10 cellular contexts compared by ENCODE assay signal in genomic region chr1:93350322-93350721, GRCh38. TPM values are rescaled to one million over a fixed set of nuclear protein-coding genes. Genes with fewer than 3 reads are reported as not detected.
DNase-seq lines count a peak whose midpoint lies in the region; ATAC-seq, FAIRE-seq and TF ChIP-seq lines count a peak whose summit lies in the region.
"Had no signal": no experiment of that assay in that cellular context is flagged by ENCODE, and none has a peak within 500 bp of the region (broad histone marks: within the 10 kb centered on the region; RNA-seq: fewer than 3 reads in every experiment).

No MANE protein-coding gene starts in this region.

- intact Hi-C loops in HepG2 (cut with micrococcal nuclease; ENCODE audit: unreplicated experiment) (no loop called here), right lobe of liver (cut with DNase I) (no loop called here)
- intact Hi-C loops in activated CD8-positive, alpha-beta T cell treated with anti-CD3 and anti-CD28 coated beads for 36 hours (cut with micrococcal nuclease), result no loop called here

- TF ChIP-seq EP300 in HepG2 (IDR thresholded peaks at IDR 0.05; ENCODE audit: low read depth in 2 of 2, low read length in 2 of 2) (no peak), HepG2 (CRISPR knock-in tag; IDR thresholded peaks at IDR 0.05; ENCODE audit: borderline replicate concordance) (no peak)

- peak overlapping the region; percentile 62 for H3K4me3 Mint-ChIP-seq in activated CD8-positive, alpha-beta T cell treated with anti-CD3 and anti-CD28 coated beads for 36 hours

- H3K27ac ChIP-seq in HepG2 (ENCODE audit: extremely low read length, insufficient read depth, low read length) (no peak overlapping the region), right lobe of liver (no peak overlapping the region), iPS-20b (ENCODE audit: low read length) (no peak overlapping the region)
- H3K27ac ChIP-seq: C4-2B had no signal

- TF ChIP-seq POLR2A in HepG2 (IDR thresholded peaks at IDR 0.05; ENCODE audit: insufficient read depth in 1 of 2, low read depth in 2 of 2, low read length in 2 of 2) (no peak), right lobe of liver (IDR thresholded peaks at IDR 0.05) (no peak), erythroblast (IDR thresholded peaks at IDR 0.05; ENCODE audit: low read length) (no peak)

- no peak for ATAC-seq in HepG2
- no peak for ATAC-seq in right lobe of liver
- ATAC-seq in activated CD8-positive, alpha-beta T cell treated with anti-CD3 and anti-CD28 coated beads for 36 hours, result no peak
- ATAC-seq in GM18511 (IDR thresholded peaks at IDR 0.05; ENCODE audit: unreplicated experiment), result no peak
- no peak for ATAC-seq in GM18517 (IDR thresholded peaks at IDR 0.05; ENCODE audit: unreplicated experiment)

- peak overlapping the region; percentile 79; the same call in 1 of the 2 replicates for H3K4me2 ChIP-seq in HepG2 (ENCODE audit: low read depth, low read length)

- in situ Hi-C loops in HepG2 (cut with HindIII; ENCODE audit: extremely low pct_ligation_motif_present, low pct_unique_long_range_greater_than_20kb), result no loop called here

- H3K4me1 ChIP-seq in HepG2 (ENCODE audit: insufficient read depth, low read length), result peaks cover 24% of the 10 kb centered on the region
- H3K4me1 ChIP-seq in right lobe of liver, result peaks cover 0 to 26% (median 0%) of the 10 kb centered on the region in 4 donors
- peaks cover 6% of the 10 kb centered on the region; the same call in 1 of the 2 replicates for H3K4me1 ChIP-seq in iPS-20b (ENCODE audit: insufficient read depth, low read length)

- DNase-seq in HepG2 (ENCODE audit: low spot score) (no peak), right lobe of liver (no peak), erythroblast (lab: John Stamatoyannopoulos, UW) (no peak), HT-29 (ENCODE audit: low spot score) (no peak)
- DNase-seq in activated CD8-positive, alpha-beta T cell treated with anti-CD3 and anti-CD28 coated beads for 36 hours, result no peak

- no peaks in the 10 kb centered on the region for H3K9me3 Mint-ChIP-seq in activated CD8-positive, alpha-beta T cell treated with anti-CD3 and anti-CD28 coated beads for 36 hours

- TF ChIP-seq RAD21 in HepG2 (CRISPR knock-in tag; IDR thresholded peaks at IDR 0.05), result no peak

- H3K4me3 ChIP-seq in HepG2 (replicated peaks in 1 of 3; ENCODE audit: insufficient read depth in 1 of 3, low read depth in 2 of 3, low read length in 3 of 3), result peak overlapping the region in 1 of 3 experiments; percentile 93; a peak in 1 of 6 replicates
- no peak overlapping the region for H3K4me3 ChIP-seq in right lobe of liver
- H3K4me3 ChIP-seq in iPS-20b (ENCODE audit: low read length), result 0 out of 2 replicates have a peak overlapping the region, but pooled peaks have one; percentile 18

- TF ChIP-seq CTCF in HepG2 (CRISPR knock-in tag; IDR thresholded peaks at IDR 0.05) (no peak), right lobe of liver (IDR thresholded peaks at IDR 0.05) (no peak)
- TF ChIP-seq CTCF in activated CD8-positive, alpha-beta T cell treated with anti-CD3 and anti-CD28 coated beads for 36 hours (IDR thresholded peaks at IDR 0.05), result no peak

- H3K79me2 ChIP-seq in HepG2 (ENCODE audit: insufficient read depth, low read length), result peaks cover 94% of the 10 kb centered on the region

- H3K4me1 Mint-ChIP-seq in activated CD8-positive, alpha-beta T cell treated with anti-CD3 and anti-CD28 coated beads for 36 hours (ENCODE audit: low read depth), result peaks cover 36% of the 10 kb centered on the region

- peaks cover 41% of the 10 kb centered on the region for H3K36me3 Mint-ChIP-seq in activated CD8-positive, alpha-beta T cell treated with anti-CD3 and anti-CD28 coated beads for 36 hours (ENCODE audit: low read depth)

- H3K9me3 ChIP-seq in HepG2 (ENCODE audit: low read length) (no peaks in the 10 kb centered on the region), right lobe of liver (no peaks in the 10 kb centered on the region), iPS-20b (ENCODE audit: insufficient read depth, low read depth, low read length) (no peaks in the 10 kb centered on the region)

- 98% methylated on average over 1 of the region's 1 CpG for WGBS in HepG2 (ENCODE audit: low lambda C conversion rate)
- WGBS in right lobe of liver (ENCODE audit: insufficient coverage, low coverage, low lambda C conversion rate, missing lambda C conversion rate), result 62% methylated on average over 1 of the region's 1 CpG

- peaks cover 32% of the 10 kb centered on the region for H4K20me1 ChIP-seq in HepG2 (ENCODE audit: insufficient read depth, low read length)

- H3K36me3 ChIP-seq in HepG2 (replicated peaks in 1 of 2; ENCODE audit: control insufficient read depth in 1 of 2, insufficient read depth in 2 of 2, low read length in 2 of 2), result peaks cover 7 to 19% of the 10 kb centered on the region in 2 experiments; a peak in 3 of 5 replicates
- peaks cover 0 to 17% (median 0%) of the 10 kb centered on the region in 4 donors for H3K36me3 ChIP-seq in right lobe of liver
- peaks cover 37% of the 10 kb centered on the region for H3K36me3 ChIP-seq in iPS-20b (ENCODE audit: insufficient read depth, low read depth, low read length)

- CTCF ChIA-PET in HepG2 (lab: Yijun Ruan, JAX; ENCODE audit: low intra/inter-chr PET ratio, low total read pairs), result no interaction called here
- CTCF ChIA-PET in activated CD8-positive, alpha-beta T cell treated with anti-CD3 and anti-CD28 coated beads for 36 hours (lab: Charles Lee), result no interaction called here

- H3K27me3 ChIP-seq in HepG2 (ENCODE audit: control insufficient read depth in 1 of 2, insufficient read depth in 2 of 2, low read length in 2 of 2) (no peaks in the 10 kb centered on the region; a peak in 1 of 5 replicates), right lobe of liver (no peaks in the 10 kb centered on the region), iPS-20b (ENCODE audit: insufficient read depth, low read length) (no peaks in the 10 kb centered on the region)

- POLR2A ChIA-PET in HepG2 (lab: Yijun Ruan, JAX), result no interaction called here
- POLR2A ChIA-PET in activated CD8-positive, alpha-beta T cell treated with anti-CD3 and anti-CD28 coated beads for 36 hours (lab: Charles Lee), result no interaction called here

- BruUV-seq in HepG2 (replicated peaks; lab: Mats Ljungman, UMichigan), result no TSS peak

- no peak overlapping the region for H3K27ac Mint-ChIP-seq in activated CD8-positive, alpha-beta T cell treated with anti-CD3 and anti-CD28 coated beads for 36 hours

- H2AFZ ChIP-seq in HepG2 (ENCODE audit: low read length), result no peak overlapping the region

- H3K9ac ChIP-seq in HepG2 (ENCODE audit: insufficient read depth, low read depth, low read length), result no peak overlapping the region
- H3K9ac ChIP-seq in iPS-20b (ENCODE audit: low read depth, low read length), result no peak overlapping the region

- FAIRE-seq in HepG2 (lab: Jason Lieb, UNC), result no peak
- FAIRE-seq: endometrium had no signal

- no peaks in the 10 kb centered on the region for H3K27me3 Mint-ChIP-seq in activated CD8-positive, alpha-beta T cell treated with anti-CD3 and anti-CD28 coated beads for 36 hours

TF ChIP-seq in HepG2, 621 proteins besides CTCF, POLR2A, EP300 and RAD21:
- no peak for TF ChIP-seq ZNF343 (CRISPR knock-in tag; IDR thresholded peaks at IDR 0.05)
- TF ChIP-seq ZSCAN12 (CRISPR knock-in tag; IDR thresholded peaks at IDR 0.05), result no peak

RNA-seq across cellular contexts. Expression of gene DR1, which starts 4.6 kb away (rescaled TPM):
- total RNA-seq in HepG2 (2016; rRNA removed; fragmentation: Illumina TruSeq; extraction: Trizol) (42.3 and 54.7 TPM in 2 replicates), right lobe of liver (10 to 100 TPM; 15.7 to 26.7 (median 17.7) TPM)
- 8.3 and 8.9 TPM in 2 replicates for total RNA-seq in HepG2 (2016; cell fraction: cytosol; rRNA removed; fragmentation: Illumina TruSeq; extraction: Trizol; ENCODE audit: low read depth)
- 40.3 and 56.8 TPM in 2 replicates for total RNA-seq in HepG2 (2016; cell fraction: insoluble cytoplasmic fraction; rRNA removed; fragmentation: Illumina TruSeq; extraction: Trizol)
- 33.3 and 35.5 TPM in 2 replicates for total RNA-seq in HepG2 (2016; cell fraction: membrane; rRNA removed; fragmentation: Illumina TruSeq; extraction: Trizol)
- total RNA-seq in HepG2 (2016; cell fraction: nucleus; rRNA removed; fragmentation: Illumina TruSeq; extraction: Trizol), result 26.3 and 27.4 TPM in 2 replicates
- polyA plus RNA-seq in HepG2 (2011; rRNA removed), result 15.7 and 17.8 TPM in 2 replicates
- polyA plus RNA-seq in HepG2 (2011; cell fraction: cytosol; rRNA removed), result 7.5 and 10.7 TPM in 2 replicates
- 4.2 and 5.7 TPM in 2 replicates for polyA plus RNA-seq in HepG2 (2011; cell fraction: nucleus; rRNA removed)
- 21.7 and 21.9 TPM in 2 replicates for polyA plus RNA-seq in HepG2 (2012)
- polyA plus RNA-seq in HepG2 (2016; cell fraction: cytosol; fragmentation: Illumina TruSeq; extraction: Trizol; ENCODE audit: low read depth), result 6.9 and 9.7 TPM in 2 replicates
- polyA plus RNA-seq in HepG2 (2016; cell fraction: insoluble cytoplasmic fraction; fragmentation: Illumina TruSeq; extraction: Trizol; ENCODE audit: low read depth), result 45.0 and 48.3 TPM in 2 replicates
- 20.9 and 24.4 TPM in 2 replicates for polyA plus RNA-seq in HepG2 (2016; cell fraction: membrane; fragmentation: Illumina TruSeq; extraction: Trizol; ENCODE audit: low read depth)
- 23.2 and 23.5 TPM in 2 replicates for polyA plus RNA-seq in HepG2 (2016; cell fraction: nucleus; fragmentation: Illumina TruSeq; extraction: Trizol; ENCODE audit: insufficient read depth, low read depth)
- 25.8 and 45.3 TPM in 2 replicates for polyA minus RNA-seq in HepG2 (2011; rRNA and poly(A)+ RNA removed; ENCODE audit: low replicate concordance)
- 25.3 and 30.3 TPM in 2 replicates for polyA minus RNA-seq in HepG2 (2011; cell fraction: cytosol; rRNA and poly(A)+ RNA removed)
- polyA minus RNA-seq in HepG2 (2011; cell fraction: nucleus; rRNA and poly(A)+ RNA removed), result 21.6 and 26.0 TPM in 2 replicates
- total RNA-seq in activated CD8-positive, alpha-beta T cell treated with anti-CD3 and anti-CD28 coated beads for 36 hours, result 10 to 100 TPM; 71.3 to 79.2 TPM
- 33.5 and 34.6 TPM in 2 replicates for total RNA-seq in HT-29 (2014; rRNA removed; shearing (Covaris generic))
